Comparison of ENCODE assay signal across 12 cellular contexts in genomic region chr3:153443961-153444360, GRCh38.
DNase-seq lines count a peak whose midpoint lies in the region; ATAC-seq and TF ChIP-seq lines count a peak whose summit lies in the region.
"Had no signal": no experiment of that assay in that cellular context is flagged by ENCODE, and none has a peak within 500 bp of the region (broad histone marks: within the 10 kb centered on the region; RNA-seq: fewer than 3 reads in every experiment).

No MANE protein-coding gene starts in this region.

- CTCF ChIA-PET in PC-3 (lab: Charles Lee) = interaction anchor here (0.7 kb wide), 2 partner anchors 141 to 527 kb away, joined by 3 to 4 read pairs; no protein-coding TSS in a partner anchor

- no peaks in the 10 kb centered on the region for H3K27me3 Mint-ChIP-seq in GM23338 (ENCODE audit: insufficient read depth, low read depth, poor library complexity)
- H3K27me3 Mint-ChIP-seq: activated naive CD8-positive, alpha-beta T cell treated with anti-CD3 and anti-CD28 coated beads, Interleukin-2, amount 50 U/mL, for 24 hours; T-cell had no signal

- H2AFZ ChIP-seq in GM23338 (no peak overlapping the region), PC-3 (ENCODE audit: low read length) (no peak overlapping the region)

- DNase-seq in CD1c-positive myeloid dendritic cell (ENCODE audit: extremely low spot score) (peak; percentile 4), GM23338 (ENCODE audit: low spot score) (peak; percentile 51), PC-3 (peak; percentile 65), fibroblast of the aortic adventitia (ENCODE audit: low read depth) (peak; percentile 28), DMS153 (lab: John Stamatoyannopoulos, UW) (no peak)
- no peak for DNase-seq in activated CD8-positive, alpha-beta memory T cell treated with anti-CD3 and anti-CD28 coated beads, Interleukin-2, amount 50 U/mL, for 4 hours
- DNase-seq in effector memory CD4-positive, alpha-beta T cell = no peak
- DNase-seq: activated naive CD8-positive, alpha-beta T cell treated with anti-CD3 and anti-CD28 coated beads, Interleukin-2, amount 50 U/mL, for 24 hours; NCI-H446 treated with DMSO at 0.1 percent for 48 hours; T-cell; upper lobe of left lung had no signal

- H3K4me1 ChIP-seq in GM23338 (ENCODE audit: insufficient read depth) (peaks cover 14% of the 10 kb centered on the region), PC-3 (ENCODE audit: insufficient read depth, low read length) (no peaks in the 10 kb centered on the region)
- no peaks in the 10 kb centered on the region for H3K4me1 ChIP-seq in effector memory CD4-positive, alpha-beta T cell (ENCODE audit: control insufficient read depth, insufficient read depth, low read length, poor library complexity, severe bottlenecking)

- ATAC-seq in GM23338 (no peak), PC-3 (no peak), HG02588 (IDR thresholded peaks at IDR 0.05; ENCODE audit: unreplicated experiment) (no peak)
- ATAC-seq: activated naive CD8-positive, alpha-beta T cell treated with anti-CD3 and anti-CD28 coated beads, Interleukin-2, amount 50 U/mL, for 24 hours; T-cell had no signal

- H3K27ac ChIP-seq in GM23338 (ENCODE audit: low read depth) (no peak overlapping the region), PC-3 (ENCODE audit: low read length) (no peak overlapping the region)
- H3K27ac ChIP-seq in effector memory CD4-positive, alpha-beta T cell (ENCODE audit: insufficient read depth, low read length, poor library complexity, severe bottlenecking) = no peak overlapping the region
- H3K27ac ChIP-seq: upper lobe of left lung had no signal

- no peaks in the 10 kb centered on the region for H3K27me3 ChIP-seq in GM23338 (ENCODE audit: insufficient read depth)
- H3K27me3 ChIP-seq in PC-3 (ENCODE audit: low read length) = no peaks in the 10 kb centered on the region
- no peaks in the 10 kb centered on the region for H3K27me3 ChIP-seq in effector memory CD4-positive, alpha-beta T cell (replicated peaks; ENCODE audit: control insufficient read depth, insufficient read depth, low read length, poor library complexity, severe bottlenecking)
- H3K27me3 ChIP-seq: upper lobe of left lung had no signal

- no peaks in the 10 kb centered on the region for H3K9me3 ChIP-seq in PC-3 (ENCODE audit: low read length)
- no peaks in the 10 kb centered on the region for H3K9me3 ChIP-seq in effector memory CD4-positive, alpha-beta T cell (ENCODE audit: control insufficient read depth, low read length)
- H3K9me3 ChIP-seq: upper lobe of left lung had no signal

- no peaks in the 10 kb centered on the region for H3K79me2 ChIP-seq in GM23338 (replicated peaks; ENCODE audit: insufficient read depth)
- no peaks in the 10 kb centered on the region for H3K79me2 ChIP-seq in PC-3 (ENCODE audit: low read length)

- H3K4me3 Mint-ChIP-seq in GM23338 = no peak overlapping the region
- H3K4me3 Mint-ChIP-seq: activated naive CD8-positive, alpha-beta T cell treated with anti-CD3 and anti-CD28 coated beads, Interleukin-2, amount 50 U/mL, for 24 hours; T-cell had no signal

- intact Hi-C loops in PC-3 (cut with micrococcal nuclease) = loop anchor here (1.0 to 5.0 kb wide), 5 partner anchors 151 to 528 kb away; no protein-coding TSS in a partner anchor

- no TSS peak for BruUV-seq in PC-3 (replicated peaks; lab: Mats Ljungman, UMichigan)

- H3K4me1 Mint-ChIP-seq in GM23338 = peaks cover 18% of the 10 kb centered on the region
- H3K4me1 Mint-ChIP-seq: activated naive CD8-positive, alpha-beta T cell treated with anti-CD3 and anti-CD28 coated beads, Interleukin-2, amount 50 U/mL, for 24 hours had no signal

- no peak overlapping the region for H3K4me2 ChIP-seq in GM23338
- H3K4me2 ChIP-seq in PC-3 (ENCODE audit: low read length) = no peak overlapping the region

- no peaks in the 10 kb centered on the region for H3K36me3 Mint-ChIP-seq in GM23338 (ENCODE audit: low read depth)
- H3K36me3 Mint-ChIP-seq: T-cell had no signal

- POLR2A ChIA-PET in PC-3 (lab: Charles Lee; ENCODE audit: unreplicated experiment) = no interaction called here

- no peak overlapping the region for H3K9ac ChIP-seq in PC-3 (ENCODE audit: low read length)

- no peak overlapping the region for H3K27ac Mint-ChIP-seq in GM23338
- H3K27ac Mint-ChIP-seq: activated naive CD8-positive, alpha-beta T cell treated with anti-CD3 and anti-CD28 coated beads, Interleukin-2, amount 50 U/mL, for 24 hours; T-cell had no signal

- H4K20me1 ChIP-seq in GM23338 (replicated peaks; ENCODE audit: insufficient read depth) (no peaks in the 10 kb centered on the region), PC-3 (ENCODE audit: low read length) (no peaks in the 10 kb centered on the region)

- H3F3A ChIP-seq in GM23338 (replicated peaks; ENCODE audit: low read depth) = no peaks in the 10 kb centered on the region
- H3F3A ChIP-seq in PC-3 (ENCODE audit: low read length, unreplicated experiment) = no peaks in the 10 kb centered on the region

- TF ChIP-seq CTCF in GM23338 (conservative IDR thresholded peaks at IDR 0.05; ENCODE audit: low read depth in 2 of 2) = peak; percentile 52 to 55
- peak; percentile 72 for TF ChIP-seq CTCF in PC-3 (conservative IDR thresholded peaks at IDR 0.05; ENCODE audit: low read depth, low read length)
- TF ChIP-seq CTCF in fibroblast of the aortic adventitia (IDR thresholded peaks at IDR 0.05; ENCODE audit: insufficient read depth, low read length) = peak; percentile 14

- H3K9me2 ChIP-seq in GM23338 (ENCODE audit: insufficient read depth) = no peaks in the 10 kb centered on the region
- H3K9me2 ChIP-seq in PC-3 (replicated peaks; ENCODE audit: low read length) = no peaks in the 10 kb centered on the region

- H3K4me3 ChIP-seq in GM23338 (no peak overlapping the region), PC-3 (ENCODE audit: low read length) (no peak overlapping the region), fibroblast of the aortic adventitia (ENCODE audit: low read depth, low read length) (no peak overlapping the region)
- H3K4me3 ChIP-seq in effector memory CD4-positive, alpha-beta T cell (ENCODE audit: insufficient read depth, low read depth, low read length, poor library complexity, severe bottlenecking) = no peak overlapping the region
- H3K4me3 ChIP-seq: upper lobe of left lung had no signal

- H3K9me3 Mint-ChIP-seq in GM23338 = no peaks in the 10 kb centered on the region
- H3K9me3 Mint-ChIP-seq: activated naive CD8-positive, alpha-beta T cell treated with anti-CD3 and anti-CD28 coated beads, Interleukin-2, amount 50 U/mL, for 24 hours; T-cell had no signal

- H3K36me3 ChIP-seq in GM23338 (ENCODE audit: insufficient read depth) (no peaks in the 10 kb centered on the region), PC-3 (ENCODE audit: low read depth, low read length) (no peaks in the 10 kb centered on the region)
- no peaks in the 10 kb centered on the region for H3K36me3 ChIP-seq in effector memory CD4-positive, alpha-beta T cell (ENCODE audit: control insufficient read depth, insufficient read depth, low read length)
- H3K36me3 ChIP-seq: upper lobe of left lung had no signal

TF ChIP-seq in GM23338, 12 proteins besides CTCF, POLR2A, EP300 and RAD21 (continues in another document):
- TF ChIP-seq JUNB (IDR thresholded peaks at IDR 0.05; ENCODE audit: unreplicated experiment) = no peak
- no peak for TF ChIP-seq POLR2AphosphoS5 (IDR thresholded peaks at IDR 0.05; ENCODE audit: low read depth)

Comparison
In these comparisons a context has a peak if more than half of its experiments do, and no peak if none do; other contexts are left out.
1. DNase-seq: peak in CD1c-positive myeloid dendritic cell (single experiment), GM23338 (single experiment), PC-3 (single experiment) and fibroblast of the aortic adventitia (single experiment); none in activated CD8-positive, alpha-beta memory T cell treated with anti-CD3 and anti-CD28 coated beads, Interleukin-2, amount 50 U/mL, for 4 hours (single experiment), effector memory CD4-positive, alpha-beta T cell (0 of 3) and DMS153 (single experiment).
2. CTCF ChIP-seq: peak in every context shown above with its lines; median percentile 72 in PC-3; 54 in GM23338; 14 in fibroblast of the aortic adventitia.